Comparison of ENCODE assay signal across 8 cellular contexts in the genomic region with DNA sequence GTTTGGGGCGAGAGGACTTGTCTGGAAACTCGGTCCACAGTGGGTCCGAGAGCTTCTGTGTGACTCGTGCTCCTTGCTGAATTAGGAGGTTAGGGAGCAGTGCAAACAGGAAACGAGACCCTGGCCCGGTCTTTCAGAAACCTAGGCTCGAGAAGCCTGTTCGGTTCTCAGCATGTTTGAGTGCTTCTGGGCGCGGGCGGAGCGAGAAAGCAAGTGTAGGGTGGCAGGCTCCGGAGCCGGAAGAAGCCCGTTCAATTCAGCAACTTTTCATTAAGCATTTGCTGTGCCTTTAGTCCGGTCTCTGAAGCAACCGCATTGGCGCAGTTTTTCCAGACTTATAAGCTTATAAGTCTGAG. TPM values are rescaled to one million over a fixed set of nuclear protein-coding genes. Genes with fewer than 3 reads are reported as not detected.
DNase-seq lines count a peak whose midpoint lies in the region; ATAC-seq, FAIRE-seq and TF ChIP-seq lines count a peak whose summit lies in the region.

No MANE protein-coding gene starts in this region.

- H3K4me3 Mint-ChIP-seq in T-helper 17 cell, result peak overlapping the region; percentile 98
- H3K4me3 Mint-ChIP-seq in MCF 10A (ENCODE audit: unreplicated experiment), result peak overlapping the region; percentile 83

- peak overlapping the region; percentile 87 for H3K27ac Mint-ChIP-seq in T-helper 17 cell
- peak overlapping the region; percentile 92 for H3K27ac Mint-ChIP-seq in MCF 10A (ENCODE audit: low read depth, unreplicated experiment)

- peak; percentile 38 for FAIRE-seq in GM18507 (lab: Jason Lieb, UNC)

- H3K9me3 Mint-ChIP-seq in MCF 10A (ENCODE audit: unreplicated experiment), result no peaks in the 10 kb centered on the region

- H3K4me1 Mint-ChIP-seq in T-helper 17 cell (peaks cover 44% of the 10 kb centered on the region), MCF 10A (ENCODE audit: insufficient read depth, unreplicated experiment) (peaks cover 35% of the 10 kb centered on the region)

- TF ChIP-seq RAD21 in liver (IDR thresholded peaks at IDR 0.05), result no peak

- BruUV-seq in MCF 10A (replicated peaks; lab: Mats Ljungman, UMichigan), result no TSS peak

- under 1% methylated on average over 18 of the region's 18 CpGs for WGBS in liver

- H3K9me3 ChIP-seq in T-helper 17 cell (ENCODE audit: control insufficient read depth, low read length, poor library complexity, severe bottlenecking) (no peaks in the 10 kb centered on the region), liver (ENCODE audit: control insufficient read depth in 4 of 4, low read length in 3 of 4) (no peaks in the 10 kb centered on the region)

- TF ChIP-seq CTCF in MCF 10A (IDR thresholded peaks at IDR 0.05; ENCODE audit: unreplicated experiment) (no peak), liver (IDR thresholded peaks at IDR 0.05; ENCODE audit: low read depth, low read length, missing input control) (no peak)

- H3K27me3 ChIP-seq in liver (ENCODE audit: control insufficient read depth in 4 of 4, insufficient read depth in 4 of 4, low read length in 3 of 4), result no peaks in the 10 kb centered on the region

- H3K36me3 ChIP-seq in liver (ENCODE audit: control insufficient read depth in 4 of 4, insufficient read depth in 3 of 4, low read depth in 1 of 4, low read length in 3 of 4), result no peaks in the 10 kb centered on the region

- POLR2A ChIA-PET in MCF 10A (lab: Yijun Ruan, JAX), result interaction anchor here (0.6 to 4.1 kb wide), 30 partner anchors 11 to 1150 kb away, joined by 3 to 26 read pairs (median 4); partner anchors contain the start of genes CREB3, GNE, HRCT1 and RECK

- CTCF ChIA-PET in MCF 10A (lab: Yijun Ruan, JAX), result interaction anchor here (0.6 to 3.1 kb wide), 17 partner anchors 10 to 1247 kb away, joined by 3 to 28 read pairs (median 3); partner anchors contain the start of gene CCIN

- H3K27me3 Mint-ChIP-seq in T-helper 17 cell (no peaks in the 10 kb centered on the region), MCF 10A (ENCODE audit: insufficient read depth, unreplicated experiment) (no peaks in the 10 kb centered on the region)

- H3K36me3 Mint-ChIP-seq in T-helper 17 cell (ENCODE audit: low read depth) (peaks cover 12% of the 10 kb centered on the region), MCF 10A (ENCODE audit: insufficient read depth, unreplicated experiment) (peaks cover 25% of the 10 kb centered on the region)

- H3K4me3 ChIP-seq in liver (ENCODE audit: low read depth in 1 of 3, low read length in 3 of 3), result peak overlapping the region; percentile 88 to 93 (median 91)

- peak overlapping the region; percentile 93 to 96 for H3K27ac ChIP-seq in liver (ENCODE audit: low read depth in 1 of 2, low read length in 2 of 2)

- DNase-seq in GM18507 (ENCODE audit: extremely low spot score, insufficient read length, low read depth) (no peak), T-helper 17 cell (peak; percentile 19 to 25 (median 24)), MCF 10A (ENCODE audit: unreplicated experiment) (peak; percentile 25), NCI-H2171 (lab: John Stamatoyannopoulos, UW) (no peak), MV-4-11 (lab: John Stamatoyannopoulos, UW) (no peak)
- peak; percentile 24 for DNase-seq in stimulated activated CD8-positive, alpha-beta memory T cell treated with anti-CD3 and anti-CD28 coated beads, Interleukin-12 subunit alpha, Interleukin-12 subunit beta, amount 100 ng/mL, for 4 hours (ENCODE audit: low read depth)

- H3K9ac ChIP-seq in liver (ENCODE audit: low read depth in 1 of 2, low read length in 2 of 2), result peak overlapping the region; percentile 66 to 89

- peak; percentile 2 for ATAC-seq in HG03095 (IDR thresholded peaks at IDR 0.05; ENCODE audit: unreplicated experiment)
- peak; percentile 23 for ATAC-seq in T-helper 17 cell

- H3K4me1 ChIP-seq in liver (ENCODE audit: control insufficient read depth in 4 of 4, insufficient read depth in 4 of 4, low read length in 3 of 4), result peaks cover 0 to 33% (median 19%) of the 10 kb centered on the region in 4 donors

- intact Hi-C loops in MCF 10A (cut with micrococcal nuclease), result no loop called here

TF ChIP-seq in liver, 16 proteins besides CTCF, POLR2A, EP300 and RAD21:
- TF ChIP-seq HNF4A (conservative IDR thresholded peaks at IDR 0.05) (no peak), RXRA (IDR thresholded peaks at IDR 0.05) (no peak), HNF4G (IDR thresholded peaks at IDR 0.05) (no peak), GABPA (IDR thresholded peaks at IDR 0.05 in 1 of 2, conservative IDR thresholded peaks at IDR 0.05 in 1 of 2) (no peak), EGR1 (IDR thresholded peaks at IDR 0.05; ENCODE audit: low read depth in 2 of 2) (no peak), FOXA1 (IDR thresholded peaks at IDR 0.05) (no peak), JUND (IDR thresholded peaks at IDR 0.05) (no peak), NR2F2 (IDR thresholded peaks at IDR 0.05) (no peak), MAX (IDR thresholded peaks at IDR 0.05) (no peak), ZBTB33 (IDR thresholded peaks at IDR 0.05) (no peak), TAF1 (conservative IDR thresholded peaks at IDR 0.05) (no peak), FOXA2 (IDR thresholded peaks at IDR 0.05) (no peak), SP1 (IDR thresholded peaks at IDR 0.05) (no peak)

RNA-seq across cellular contexts. Expression of gene CLTA, which starts 0.5 kb away (rescaled TPM):
- 10 to 100 TPM; 30.3 to 43.4 TPM for total RNA-seq in T-helper 17 cell
- total RNA-seq in MCF 10A (2022), result 189 and 218 TPM in 2 replicates
- total RNA-seq in liver, result 10 to 100 TPM; 48.4 to 81.0 TPM
- polyA plus RNA-seq in liver, result 100 to 1,000 TPM in 1 of 2 donors, 10 to 100 TPM in 1; 68.2 to 102 TPM

RNA-seq across cellular contexts. Expression of gene CCIN, which starts 22.1 kb away (rescaled TPM):
- total RNA-seq in T-helper 17 cell, result 1 to 10 TPM in 1 of 2 donors, under 1 TPM in 1; 0.50 to 1.4 TPM
- not detected in 2 replicates for total RNA-seq in MCF 10A (2022)
- not detected for total RNA-seq in liver
- polyA plus RNA-seq in liver, result not detected

RNA-seq across cellular contexts. Expression of gene GLIPR2, which starts 54.7 kb away (rescaled TPM):
- total RNA-seq in T-helper 17 cell, result 10 to 100 TPM; 32.5 to 51.4 TPM
- 0.96 and 3.1 TPM in 2 replicates for total RNA-seq in MCF 10A (2022)
- total RNA-seq in liver, result 10 to 100 TPM in 1 of 2 donors, 1 to 10 TPM in 1; 2.8 to 17.6 TPM
- 1 to 10 TPM; 1.7 to 3.0 TPM for polyA plus RNA-seq in liver

Comparison
In these comparisons a context has a peak if more than half of its experiments do, and no peak if none do; other contexts are left out.
1. DNase-seq: peak in T-helper 17 cell (3 of 3), MCF 10A (single experiment) and stimulated activated CD8-positive, alpha-beta memory T cell treated with anti-CD3 and anti-CD28 coated beads, Interleukin-12 subunit alpha, Interleukin-12 subunit beta, amount 100 ng/mL, for 4 hours (single experiment); none in GM18507 (single experiment), NCI-H2171 (single experiment) and MV-4-11 (single experiment).